8 cellular contexts compared by ENCODE assay signal in genomic region chr6:20533746-20534294, GRCh38. TPM values are rescaled to one million over a fixed set of nuclear protein-coding genes. Genes with fewer than 3 reads are reported as not detected.
DNase-seq lines count a peak whose midpoint lies in the region; ATAC-seq and TF ChIP-seq lines count a peak whose summit lies in the region.

No MANE protein-coding gene starts in this region.

- no peaks in the 10 kb centered on the region for H3K9me3 ChIP-seq in ES-I3 (ENCODE audit: control insufficient read depth, insufficient read depth, low read length)

- H3K27me3 Mint-ChIP-seq in activated naive CD8-positive, alpha-beta T cell treated with anti-CD3 and anti-CD28 coated beads, Interleukin-2, amount 10 ng/mL, durations not matched to agents 7 days and 5 days: no peaks in the 10 kb centered on the region
- H3K27me3 Mint-ChIP-seq in mesothelial cell of epicardium (ENCODE audit: low read depth): no peaks in the 10 kb centered on the region

- H3K27ac Mint-ChIP-seq in activated naive CD8-positive, alpha-beta T cell treated with anti-CD3 and anti-CD28 coated beads, Interleukin-2, amount 10 ng/mL, durations not matched to agents 7 days and 5 days: peak overlapping the region; percentile 95
- H3K27ac Mint-ChIP-seq in mesothelial cell of epicardium: peak overlapping the region; percentile 97

- H3K9ac ChIP-seq in ES-I3 (ENCODE audit: low read depth, low read length): peak overlapping the region; percentile 93; the same call in 1 of the 2 replicates

- H3K4me3 Mint-ChIP-seq in activated naive CD8-positive, alpha-beta T cell treated with anti-CD3 and anti-CD28 coated beads, Interleukin-2, amount 10 ng/mL, durations not matched to agents 7 days and 5 days: peak overlapping the region; percentile 93
- peak overlapping the region; percentile 97 for H3K4me3 Mint-ChIP-seq in mesothelial cell of epicardium

- no peak for TF ChIP-seq CTCF in mesothelial cell of epicardium (IDR thresholded peaks at IDR 0.05; ENCODE audit: unreplicated experiment)

- peaks cover 28% of the 10 kb centered on the region for H3K4me1 Mint-ChIP-seq in activated naive CD8-positive, alpha-beta T cell treated with anti-CD3 and anti-CD28 coated beads, Interleukin-2, amount 10 ng/mL, durations not matched to agents 7 days and 5 days
- peaks cover 23% of the 10 kb centered on the region for H3K4me1 Mint-ChIP-seq in mesothelial cell of epicardium

- peak; percentile 2 for ATAC-seq in HG02981 (IDR thresholded peaks at IDR 0.05; ENCODE audit: unreplicated experiment)
- no peak for ATAC-seq in activated naive CD8-positive, alpha-beta T cell treated with anti-CD3 and anti-CD28 coated beads, Interleukin-2, amount 10 ng/mL, durations not matched to agents 7 days and 5 days (ENCODE audit: low read depth)

- H3K9me3 Mint-ChIP-seq in activated naive CD8-positive, alpha-beta T cell treated with anti-CD3 and anti-CD28 coated beads, Interleukin-2, amount 10 ng/mL, durations not matched to agents 7 days and 5 days: no peaks in the 10 kb centered on the region
- no peaks in the 10 kb centered on the region for H3K9me3 Mint-ChIP-seq in mesothelial cell of epicardium

- POLR2A ChIA-PET in activated naive CD8-positive, alpha-beta T cell treated with anti-CD3 and anti-CD28 coated beads, Interleukin-2, amount 10 ng/mL, durations not matched to agents 7 days and 5 days (lab: Charles Lee): interaction anchor here (0.6 to 3.7 kb wide), 8 partner anchors 14 to 1060 kb away, joined by 3 to 28 read pairs (median 6); partner anchors contain the start of genes MBOAT1 and SOX4

- H3K36me3 Mint-ChIP-seq in activated naive CD8-positive, alpha-beta T cell treated with anti-CD3 and anti-CD28 coated beads, Interleukin-2, amount 10 ng/mL, durations not matched to agents 7 days and 5 days: peaks cover 9% of the 10 kb centered on the region
- peaks cover 4% of the 10 kb centered on the region for H3K36me3 Mint-ChIP-seq in mesothelial cell of epicardium

- peaks cover 3% of the 10 kb centered on the region for H3K4me1 ChIP-seq in ES-I3 (ENCODE audit: insufficient read depth, low read length)

- DNase-seq in activated naive CD8-positive, alpha-beta T cell treated with anti-CD3 and anti-CD28 coated beads, Interleukin-2, amount 10 ng/mL, durations not matched to agents 7 days and 5 days: no peak
- DNase-seq in mesothelial cell of epicardium (ENCODE audit: low spot score in 2 of 2, unreplicated experiment in 2 of 2) (no peak), NCI-H146 treated with DMSO at 0.1 percent for 48 hours (lab: John Stamatoyannopoulos, UW; ENCODE audit: unreplicated experiment) (no peak), iPS-NIHi11 (ENCODE audit: low spot score) (no peak), midbrain (lab: John Stamatoyannopoulos, UW) (no peak)
- DNase-seq in stimulated activated CD4-positive, alpha-beta T cell treated with anti-CD3 and anti-CD28 coated beads, Interleukin-12 subunit alpha, Interleukin-12 subunit beta, amount 100 ng/mL, for 4 hours: no peak

- no peaks in the 10 kb centered on the region for H3K36me3 ChIP-seq in ES-I3 (ENCODE audit: insufficient read depth, low read length)

RNA-seq across cellular contexts. Expression of gene CDKAL1, which starts 0.4 kb away (rescaled TPM):
- 10 to 100 TPM; 22.7 to 24.4 TPM for total RNA-seq in activated naive CD8-positive, alpha-beta T cell treated with anti-CD3 and anti-CD28 coated beads, Interleukin-2, amount 10 ng/mL, durations not matched to agents 7 days and 5 days
- total RNA-seq in mesothelial cell of epicardium: 21.2 to 22.6 TPM (median 22.0 TPM) in 3 replicates
